In the genomic region with DNA sequence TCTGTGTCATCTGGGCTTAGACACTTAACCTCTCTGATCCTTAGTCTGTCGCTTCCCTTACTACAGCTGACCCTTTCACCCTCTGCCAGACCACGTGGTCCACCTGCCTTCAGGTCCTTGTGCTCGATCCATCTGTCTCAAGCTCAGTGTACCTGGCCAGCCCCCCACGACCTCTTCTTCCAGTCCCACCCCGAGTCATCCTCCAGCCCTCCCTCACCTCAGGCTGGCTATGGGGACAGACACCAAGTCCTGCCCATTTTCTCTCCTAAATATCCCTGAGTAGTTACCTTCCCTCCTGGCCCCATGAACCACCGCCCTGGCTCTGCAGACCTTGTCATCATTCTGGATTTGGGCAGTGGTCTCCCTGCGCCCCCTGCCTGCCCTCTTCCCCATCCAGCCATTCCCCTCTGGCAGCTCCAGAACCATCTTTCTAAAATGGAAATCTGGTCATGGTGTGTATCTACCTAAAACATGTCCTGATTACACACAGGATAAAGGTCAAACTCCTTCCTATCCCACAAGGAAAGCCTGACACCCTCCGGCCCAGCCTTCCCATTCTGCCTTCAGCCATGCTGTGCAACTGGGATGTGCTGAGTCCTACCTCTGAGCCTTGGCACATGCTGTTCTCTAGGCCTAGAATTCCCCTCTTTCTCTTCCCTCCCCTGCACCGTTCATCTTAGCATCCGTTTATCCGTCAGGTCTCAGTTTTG, we compare ENCODE assay signal across 12 cellular contexts.
A peak's percentile ranks its signal among the peaks of the same experiment; 100 is the strongest.
DNase-seq lines count a peak whose midpoint lies in the region; TF ChIP-seq lines count a peak whose summit lies in the region.
"Had no signal": no experiment of that assay in that cellular context is flagged by ENCODE, and none has a peak within 500 bp of the region (broad histone marks: within the 10 kb centered on the region; RNA-seq: fewer than 3 reads in every experiment).

No MANE protein-coding gene starts in this region.

- POLR2A ChIA-PET in Caco-2 (lab: Charles Lee) (no interaction called here), RWPE1 (lab: Yijun Ruan, JAX; ENCODE audit: low non-redundant PET) (no interaction called here)

- H3K79me2 ChIP-seq in neural progenitor cell (ENCODE audit: low read depth) = peaks cover under 1% of the 10 kb centered on the region

- peak overlapping the region; percentile 16 for H3K27ac ChIP-seq in RWPE1
- peak overlapping the region; percentile 11 for H3K27ac ChIP-seq in neural progenitor cell

- H3K4me1 Mint-ChIP-seq in Caco-2 (ENCODE audit: low read depth, unreplicated experiment) (peaks cover 15% of the 10 kb centered on the region), endothelial cell (ENCODE audit: unreplicated experiment) (peaks cover 7% of the 10 kb centered on the region), neural progenitor cell (peaks cover 17% of the 10 kb centered on the region)
- no peaks in the 10 kb centered on the region for H3K4me1 Mint-ChIP-seq in activated T-helper 1 cell treated with anti-CD3 and anti-CD28 coated beads, Interleukin-12 subunit alpha, Interleukin-12 subunit beta, Interleukin-2, Interleukin-4 antibody, amounts not matched to agents 30 ng/mL and 10 ng/mL and 1 ng/mL, durations not matched to agents 14 hours and 24 hours and 36 hours (ENCODE audit: low read depth)

- H4K20me1 ChIP-seq in neural progenitor cell (ENCODE audit: low read depth) = peaks cover 3% of the 10 kb centered on the region

- H3K36me3 Mint-ChIP-seq in Caco-2 (ENCODE audit: insufficient read depth, unreplicated experiment) = no peaks in the 10 kb centered on the region
- H3K36me3 Mint-ChIP-seq in endothelial cell (ENCODE audit: low read depth, unreplicated experiment) = no peaks in the 10 kb centered on the region
- H3K36me3 Mint-ChIP-seq in neural progenitor cell = no peaks in the 10 kb centered on the region
- no peaks in the 10 kb centered on the region for H3K36me3 Mint-ChIP-seq in activated T-helper 1 cell treated with anti-CD3 and anti-CD28 coated beads, Interleukin-12 subunit alpha, Interleukin-12 subunit beta, Interleukin-2, Interleukin-4 antibody, amounts not matched to agents 30 ng/mL and 10 ng/mL and 1 ng/mL, durations not matched to agents 14 hours and 24 hours and 36 hours (ENCODE audit: low read depth)

- H3K9me3 Mint-ChIP-seq in Caco-2 (ENCODE audit: unreplicated experiment) = no peaks in the 10 kb centered on the region
- no peaks in the 10 kb centered on the region for H3K9me3 Mint-ChIP-seq in endothelial cell (ENCODE audit: unreplicated experiment)
- H3K9me3 Mint-ChIP-seq in neural progenitor cell = no peaks in the 10 kb centered on the region
- no peaks in the 10 kb centered on the region for H3K9me3 Mint-ChIP-seq in activated T-helper 1 cell treated with anti-CD3 and anti-CD28 coated beads, Interleukin-12 subunit alpha, Interleukin-12 subunit beta, Interleukin-2, Interleukin-4 antibody, amounts not matched to agents 30 ng/mL and 10 ng/mL and 1 ng/mL, durations not matched to agents 14 hours and 24 hours and 36 hours

- peak overlapping the region; percentile 33 for H3K27ac Mint-ChIP-seq in Caco-2 (ENCODE audit: unreplicated experiment)
- H3K27ac Mint-ChIP-seq in endothelial cell (ENCODE audit: unreplicated experiment) = peak overlapping the region; percentile 46
- H3K27ac Mint-ChIP-seq in neural progenitor cell = peak overlapping the region; percentile 45
- no peak overlapping the region for H3K27ac Mint-ChIP-seq in activated T-helper 1 cell treated with anti-CD3 and anti-CD28 coated beads, Interleukin-12 subunit alpha, Interleukin-12 subunit beta, Interleukin-2, Interleukin-4 antibody, amounts not matched to agents 30 ng/mL and 10 ng/mL and 1 ng/mL, durations not matched to agents 14 hours and 24 hours and 36 hours

- H3K4me1 ChIP-seq in Caco-2 (peaks cover 8% of the 10 kb centered on the region; the same call in 1 of the 2 replicates), neural progenitor cell (peaks cover 14% of the 10 kb centered on the region)

- H3F3A ChIP-seq in neural progenitor cell (ENCODE audit: low read depth) = no peaks in the 10 kb centered on the region

- no peak overlapping the region for H3K4me3 Mint-ChIP-seq in Caco-2 (ENCODE audit: unreplicated experiment)
- H3K4me3 Mint-ChIP-seq in endothelial cell (ENCODE audit: unreplicated experiment) = no peak overlapping the region
- H3K4me3 Mint-ChIP-seq in neural progenitor cell = peak overlapping the region; percentile 18
- H3K4me3 Mint-ChIP-seq in activated T-helper 1 cell treated with anti-CD3 and anti-CD28 coated beads, Interleukin-12 subunit alpha, Interleukin-12 subunit beta, Interleukin-2, Interleukin-4 antibody, amounts not matched to agents 30 ng/mL and 10 ng/mL and 1 ng/mL, durations not matched to agents 14 hours and 24 hours and 36 hours = no peak overlapping the region

- H3K4me2 ChIP-seq in neural progenitor cell = no peak overlapping the region
- H3K4me2 ChIP-seq: A549 had no signal

- H3K9me3 ChIP-seq in Caco-2 = no peaks in the 10 kb centered on the region
- H3K9me3 ChIP-seq in neural progenitor cell (ENCODE audit: low read depth) = no peaks in the 10 kb centered on the region
- H3K9me3 ChIP-seq: A549 had no signal

- intact Hi-C loops in Caco-2 (cut with micrococcal nuclease; ENCODE audit: unreplicated experiment) = no loop called here
- intact Hi-C loops in activated T-helper 1 cell treated with anti-CD3 and anti-CD28 coated beads, Interleukin-12 subunit alpha, Interleukin-12 subunit beta, Interleukin-2, Interleukin-4 antibody, amounts not matched to agents 30 ng/mL and 10 ng/mL and 1 ng/mL, durations not matched to agents 14 hours and 24 hours and 36 hours (cut with micrococcal nuclease) = no loop called here

- no peak for DNase-seq in Caco-2
- no peak for DNase-seq in RWPE1 (ENCODE audit: low spot score)
- DNase-seq in endothelial cell (ENCODE audit: low spot score) = no peak
- no peak for DNase-seq in neural progenitor cell (ENCODE audit: low spot score)
- no peak for DNase-seq in activated CD8-positive, alpha-beta memory T cell treated with anti-CD3 and anti-CD28 coated beads for 24 hours
- no peak for DNase-seq in iPS-NIHi11 (ENCODE audit: low spot score)
- DNase-seq in NCI-H2171 treated with DMSO at 0.1 percent for 48 hours (lab: John Stamatoyannopoulos, UW) = no peak
- no peak for DNase-seq in activated T-helper 1 cell treated with anti-CD3 and anti-CD28 coated beads, Interleukin-12 subunit alpha, Interleukin-12 subunit beta, Interleukin-2, Interleukin-4 antibody, amounts not matched to agents 30 ng/mL and 10 ng/mL and 1 ng/mL, durations not matched to agents 14 hours and 24 hours and 36 hours (ENCODE audit: low spot score)
- DNase-seq: NCI-H1417 treated with DMSO at 0.1 percent for 48 hours, NCI-H2029, NCI-H524 had no signal

- H3K4me3 ChIP-seq in Caco-2 (ENCODE audit: low read depth, low read length) = no peak overlapping the region
- no peak overlapping the region for H3K4me3 ChIP-seq in neural progenitor cell
- H3K4me3 ChIP-seq: A549 had no signal

- no TSS peak for BruUV-seq in Caco-2 (replicated peaks; lab: Mats Ljungman, UMichigan)

- H3K27me3 ChIP-seq in Caco-2 (replicated peaks; ENCODE audit: control insufficient read depth, insufficient read depth, low read length) (no peaks in the 10 kb centered on the region), neural progenitor cell (no peaks in the 10 kb centered on the region)

- CTCF ChIA-PET in Caco-2 (lab: Charles Lee) = interaction anchor here (0.6 kb wide), 1 partner anchor 13 kb away, joined by 3 read pairs; no protein-coding TSS in a partner anchor
- CTCF ChIA-PET in RWPE1 (lab: Yijun Ruan, JAX) = interaction anchor here (0.5 to 0.8 kb wide), 3 partner anchors 10 to 43 kb away, joined by 3 to 5 read pairs (median 3); no protein-coding TSS in a partner anchor

- no peak overlapping the region for H2AFZ ChIP-seq in neural progenitor cell (replicated peaks)

- H3K36me3 ChIP-seq in Caco-2 (ENCODE audit: control insufficient read depth, insufficient read depth, low read length) (no peaks in the 10 kb centered on the region), neural progenitor cell (no peaks in the 10 kb centered on the region)

- H3K27me3 Mint-ChIP-seq in Caco-2 (ENCODE audit: insufficient read depth, unreplicated experiment) (no peaks in the 10 kb centered on the region), endothelial cell (ENCODE audit: unreplicated experiment) (peaks cover 2% of the 10 kb centered on the region), neural progenitor cell (ENCODE audit: insufficient read depth, low read depth) (peaks cover 6% of the 10 kb centered on the region)
- peaks cover 6% of the 10 kb centered on the region for H3K27me3 Mint-ChIP-seq in activated T-helper 1 cell treated with anti-CD3 and anti-CD28 coated beads, Interleukin-12 subunit alpha, Interleukin-12 subunit beta, Interleukin-2, Interleukin-4 antibody, amounts not matched to agents 30 ng/mL and 10 ng/mL and 1 ng/mL, durations not matched to agents 14 hours and 24 hours and 36 hours (ENCODE audit: insufficient read depth)

- H3K9ac ChIP-seq in neural progenitor cell = no peak overlapping the region

- no peak for TF ChIP-seq CTCF in Caco-2 (IDR thresholded peaks at IDR 0.05; ENCODE audit: insufficient read depth in 1 of 2, low read depth in 1 of 2, low read length in 1 of 2, severe bottlenecking in 1 of 2, unreplicated experiment in 1 of 2)
- no peak for TF ChIP-seq CTCF in RWPE1 (conservative IDR thresholded peaks at IDR 0.05; ENCODE audit: low read depth)
- TF ChIP-seq CTCF in endothelial cell (IDR thresholded peaks at IDR 0.05; ENCODE audit: unreplicated experiment) = no peak
- TF ChIP-seq CTCF in neural progenitor cell (IDR thresholded peaks at IDR 0.05) = peak; percentile 33
